In genomic region chr3:122921791-122922651, GRCh38 we compare ENCODE assay signal across 8 cellular contexts.
DNase-seq lines count a peak whose midpoint lies in the region; ATAC-seq and TF ChIP-seq lines count a peak whose summit lies in the region.

No MANE protein-coding gene starts in this region.

- no peak overlapping the region for H3K4me3 Mint-ChIP-seq in activated CD4-positive, alpha-beta T cell treated with anti-CD3 and anti-CD28 coated beads, Interleukin-2, amount 10 ng/mL, durations not matched to agents 7 days and 5 days

- H3K27ac Mint-ChIP-seq in activated CD4-positive, alpha-beta T cell treated with anti-CD3 and anti-CD28 coated beads, Interleukin-2, amount 10 ng/mL, durations not matched to agents 7 days and 5 days, result no peak overlapping the region

- intact Hi-C loops in esophagus muscularis mucosa (cut with DNase I) (loop anchor here (10.0 kb wide), 1 partner anchor 223 kb away; no protein-coding TSS in a partner anchor), gastrocnemius medialis (cut with DNase I; ENCODE audit: low total_unique reads) (no loop called here)

- peaks cover 0 to 37% (median 13%) of the 10 kb centered on the region in 4 donors for H3K27me3 ChIP-seq in esophagus muscularis mucosa
- H3K27me3 ChIP-seq in gastrocnemius medialis, result peaks cover 20 to 28% (median 25%) of the 10 kb centered on the region in 3 donors

- H3K27me3 Mint-ChIP-seq in activated CD4-positive, alpha-beta T cell treated with anti-CD3 and anti-CD28 coated beads, Interleukin-2, amount 10 ng/mL, durations not matched to agents 7 days and 5 days, result peaks cover 32% of the 10 kb centered on the region

- POLR2A ChIA-PET in activated CD4-positive, alpha-beta T cell treated with anti-CD3 and anti-CD28 coated beads, Interleukin-2, amount 10 ng/mL, durations not matched to agents 7 days and 5 days (lab: Charles Lee), result no interaction called here

- no peaks in the 10 kb centered on the region for H3K9me3 ChIP-seq in esophagus muscularis mucosa
- H3K9me3 ChIP-seq in gastrocnemius medialis, result no peaks in the 10 kb centered on the region

- TF ChIP-seq POLR2A in esophagus muscularis mucosa (IDR thresholded peaks at IDR 0.05; ENCODE audit: low read depth), result no peak
- no peak for TF ChIP-seq POLR2A in gastrocnemius medialis (IDR thresholded peaks at IDR 0.05)

- H3K4me1 Mint-ChIP-seq in activated CD4-positive, alpha-beta T cell treated with anti-CD3 and anti-CD28 coated beads, Interleukin-2, amount 10 ng/mL, durations not matched to agents 7 days and 5 days, result no peaks in the 10 kb centered on the region

- ATAC-seq in gastrocnemius medialis, result no peak

- H3K9me3 Mint-ChIP-seq in activated CD4-positive, alpha-beta T cell treated with anti-CD3 and anti-CD28 coated beads, Interleukin-2, amount 10 ng/mL, durations not matched to agents 7 days and 5 days, result no peaks in the 10 kb centered on the region

- H3K4me3 ChIP-seq in esophagus muscularis mucosa, result peak overlapping the region; percentile 5 to 25 (median 24)
- H3K4me3 ChIP-seq in gastrocnemius medialis, result no peak overlapping the region

- CTCF ChIA-PET in activated CD4-positive, alpha-beta T cell treated with anti-CD3 and anti-CD28 coated beads, Interleukin-2, amount 10 ng/mL, durations not matched to agents 7 days and 5 days (lab: Charles Lee), result interaction anchor here (0.6 to 1.4 kb wide), 2 partner anchors 13 to 21 kb away, joined by 3 to 5 read pairs; no protein-coding TSS in a partner anchor

- in situ Hi-C loops in gastrocnemius medialis (cut with MboI; ENCODE audit: low sequenced_read_pairs in 4 of 4), result no loop called here

- H3K27ac ChIP-seq in esophagus muscularis mucosa (replicated peaks in 1 of 4), result no peak overlapping the region
- H3K27ac ChIP-seq in gastrocnemius medialis, result no peak overlapping the region
- H3K27ac ChIP-seq in caudate nucleus (ENCODE audit: low read depth, low read length), result no peak overlapping the region

- H3K36me3 Mint-ChIP-seq in activated CD4-positive, alpha-beta T cell treated with anti-CD3 and anti-CD28 coated beads, Interleukin-2, amount 10 ng/mL, durations not matched to agents 7 days and 5 days (ENCODE audit: low read depth), result no peaks in the 10 kb centered on the region

- H3K4me1 ChIP-seq in esophagus muscularis mucosa (peaks cover 0 to 11% (median 10%) of the 10 kb centered on the region in 4 donors), gastrocnemius medialis (peaks cover 0 to 3% of the 10 kb centered on the region in 2 donors)

- 41% methylated on average over 41 of the region's 68 CpGs for WGBS in esophagus muscularis mucosa

- no peak for TF ChIP-seq CTCF in esophagus muscularis mucosa (IDR thresholded peaks at IDR 0.05)
- no peak for TF ChIP-seq CTCF in gastrocnemius medialis (IDR thresholded peaks at IDR 0.05 in 4 of 5, conservative IDR thresholded peaks at IDR 0.05 in 1 of 5)

- peak; percentile 32 for DNase-seq in activated CD4-positive, alpha-beta T cell treated with anti-CD3 and anti-CD28 coated beads, Interleukin-2, amount 10 ng/mL, durations not matched to agents 7 days and 5 days
- DNase-seq in activated CD4-positive, alpha-beta T cell treated with anti-CD3 and anti-CD28 coated beads, Interleukin-2, amount 50 U/mL, for 1 hour, result no peak
- DNase-seq in NCI-H1930 (lab: John Stamatoyannopoulos, UW) (peak; percentile 38 to 72), esophagus muscularis mucosa (ENCODE audit: extremely low spot score) (no peak), gastrocnemius medialis (no peak), caudate nucleus (lab: John Stamatoyannopoulos, UW) (no peak)
- DNase-seq in stimulated activated CD4-positive, alpha-beta T cell treated with anti-CD3 and anti-CD28 coated beads, TNF-alpha, amount 100 ng/mL, for 48 hours (ENCODE audit: low read depth in 3 of 3), result peak in 2 of 3 donors; percentile 16 to 43
- DNase-seq in activated effector memory CD4-positive, alpha-beta T cell treated with Interleukin-2 at 50 U/mL for 16 hours, result no peak

- no peak for TF ChIP-seq EP300 in esophagus muscularis mucosa (IDR thresholded peaks at IDR 0.05)

- H3K36me3 ChIP-seq in esophagus muscularis mucosa, result no peaks in the 10 kb centered on the region
- H3K36me3 ChIP-seq in gastrocnemius medialis, result no peaks in the 10 kb centered on the region

Comparison
In these comparisons a context has a peak if more than half of its experiments do, and no peak if none do; other contexts are left out.
1. DNase-seq: peak in activated CD4-positive, alpha-beta T cell treated with anti-CD3 and anti-CD28 coated beads, Interleukin-2, amount 10 ng/mL, durations not matched to agents 7 days and 5 days (single experiment), NCI-H1930 (2 of 2) and stimulated activated CD4-positive, alpha-beta T cell treated with anti-CD3 and anti-CD28 coated beads, TNF-alpha, amount 100 ng/mL, for 48 hours (2 of 3); none in activated CD4-positive, alpha-beta T cell treated with anti-CD3 and anti-CD28 coated beads, Interleukin-2, amount 50 U/mL, for 1 hour (single experiment), esophagus muscularis mucosa (single experiment), activated effector memory CD4-positive, alpha-beta T cell treated with Interleukin-2 at 50 U/mL for 16 hours (single experiment), gastrocnemius medialis (0 of 2) and caudate nucleus (0 of 61).
2. H3K4me3 ChIP-seq: peak in esophagus muscularis mucosa (4 of 4); none in gastrocnemius medialis (0 of 4).